In the genomic region with DNA sequence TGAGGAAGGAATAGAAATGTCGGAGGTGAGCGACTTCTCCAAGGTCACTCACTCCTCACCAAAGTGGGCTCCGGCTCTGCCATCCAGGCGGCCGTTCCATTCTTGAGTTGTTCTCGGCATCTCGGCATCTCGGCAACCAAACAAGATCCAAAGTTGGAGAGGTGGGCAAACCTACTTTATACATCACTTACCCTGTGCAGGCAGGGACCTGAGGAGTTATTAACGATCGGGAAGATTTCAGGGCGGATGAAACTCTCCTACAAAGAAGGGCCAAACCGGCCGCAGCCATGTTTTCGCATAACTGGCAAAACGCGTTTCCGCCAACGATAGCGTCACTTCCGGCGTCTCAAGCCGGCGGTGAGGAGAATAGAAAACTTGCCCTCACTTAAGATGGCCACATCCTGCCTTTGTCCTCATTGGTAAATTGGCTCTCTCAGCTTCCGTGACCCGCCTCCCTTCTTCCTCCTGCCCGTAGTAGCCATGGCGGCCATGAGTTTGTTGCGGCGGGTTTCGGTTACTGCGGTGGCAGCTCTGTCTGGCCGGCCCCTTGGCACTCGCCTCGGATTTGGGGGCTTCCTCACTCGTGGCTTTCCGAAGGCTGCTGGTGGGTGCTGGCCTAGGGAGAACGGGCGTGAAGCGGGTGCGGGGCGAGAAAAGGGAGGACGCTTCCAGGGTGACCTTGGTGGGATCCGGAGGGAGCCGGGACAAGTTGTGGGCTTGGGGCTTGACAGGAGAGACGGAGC, we compare ENCODE assay signal across 8 cellular contexts. TPM values are rescaled to one million over a fixed set of nuclear protein-coding genes. Genes with fewer than 3 reads are reported as not detected.
DNase-seq lines count a peak whose midpoint lies in the region; ATAC-seq, FAIRE-seq and TF ChIP-seq lines count a peak whose summit lies in the region.

A gene (minus strand): TSS at position 303 of the 743 bp plus-strand sequence. CDS start 14 bp downstream, at position 289.
A gene (plus strand): TSS at position 459 of the 743 bp plus-strand sequence. CDS start 22 bp downstream, at position 481.

- peak; percentile 77 for FAIRE-seq in urothelium cell line (lab: Jason Lieb, UNC)

- 0% methylated on average over 45 of the region's 45 CpGs for WGBS in psoas muscle, 3 donors

- peak; percentile 92 for ATAC-seq in GM18499 (IDR thresholded peaks at IDR 0.05; ENCODE audit: insufficient read depth, unreplicated experiment)
- peak; percentile 98 for ATAC-seq in HG02943 (IDR thresholded peaks at IDR 0.05; ENCODE audit: low read depth, unreplicated experiment)
- peak; percentile 100 for ATAC-seq in psoas muscle

- H3K4me3 ChIP-seq in right atrium auricular region (peak within 1 kb of the TSS; percentile 82 to 86), psoas muscle (peak within 1 kb of the TSS; percentile 82)

- H3K9me3 ChIP-seq in right atrium auricular region, result no peaks in the 10 kb centered on the region
- H3K9me3 ChIP-seq in psoas muscle, result no peaks in the 10 kb centered on the region

- H3K27me3 ChIP-seq in right atrium auricular region (no peaks in the 10 kb centered on the region), psoas muscle (ENCODE audit: insufficient read depth in 3 of 3, low read length in 2 of 3) (no peaks in the 10 kb centered on the region)

- TF ChIP-seq CTCF in right atrium auricular region (IDR thresholded peaks at IDR 0.05) (peak in 1 of 2 donors; percentile 9), psoas muscle (IDR thresholded peaks at IDR 0.05) (no peak)

- H3K4me1 ChIP-seq in right atrium auricular region, result peaks cover 0 to 48% of the 10 kb centered on the region in 2 donors
- H3K4me1 ChIP-seq in psoas muscle, result peaks cover 27% of the 10 kb centered on the region

- intact Hi-C loops in T-helper 2 cell treated with Interferon-gamma antibody and Interleukin-4, amounts not matched to agents 100 ng/mL and 5 ng/mL, for 36 hours (cut with micrococcal nuclease), result loop anchor here (1.0 to 10.0 kb wide), 9 partner anchors 42 to 1380 kb away; a partner anchor contains a TSS
- intact Hi-C loops in psoas muscle (cut with DNase I), result loop anchor here in 1 of 2 donors (5.0 to 10.0 kb wide), 2 partner anchors 133 to 260 kb away; a partner anchor contains a TSS

- H3K36me3 ChIP-seq in right atrium auricular region (peaks cover 18% of the 10 kb centered on the region), psoas muscle (ENCODE audit: insufficient read depth in 1 of 2, low read depth in 1 of 2) (peaks cover 4 to 61% of the 10 kb centered on the region in 2 donors)

- peak within 1 kb of the TSS; percentile 92 to 94 for H3K27ac ChIP-seq in right atrium auricular region
- H3K27ac ChIP-seq in psoas muscle, result peak within 1 kb of the TSS; percentile 86

- DNase-seq in NCI-H187 treated with DMSO at 0.1 percent for 48 hours (lab: John Stamatoyannopoulos, UW) (peak; percentile 81), anterior cingulate cortex (lab: John Stamatoyannopoulos, UW) (peak; percentile 52 to 98 (median 92)), right atrium auricular region (ENCODE audit: low spot score) (peak; percentile 96), psoas muscle (peak; percentile 93 to 96), urothelium cell line (ENCODE audit: low spot score) (peak; percentile 95)

RNA-seq across cellular contexts. Expression of the first gene that starts in this region (rescaled TPM):
- total RNA-seq in T-helper 2 cell treated with Interferon-gamma antibody and Interleukin-4, amounts not matched to agents 100 ng/mL and 5 ng/mL, for 36 hours, result 38.9 and 47.4 TPM in 2 replicates
- 10 to 100 TPM; 30.8 to 40.9 TPM for total RNA-seq in right atrium auricular region
- 10 to 100 TPM; 29.4 to 62.6 (median 38.8) TPM for total RNA-seq in psoas muscle
- polyA plus RNA-seq in psoas muscle, result 100 to 1,000 TPM in 1 of 3 donors, 10 to 100 TPM in 2; 63.2 to 108 (median 87.5) TPM

RNA-seq across cellular contexts. Expression of the second gene that starts in this region (rescaled TPM):
- 76.7 and 84.3 TPM in 2 replicates for total RNA-seq in T-helper 2 cell treated with Interferon-gamma antibody and Interleukin-4, amounts not matched to agents 100 ng/mL and 5 ng/mL, for 36 hours
- 100 to 1,000 TPM; 142 to 304 TPM for total RNA-seq in right atrium auricular region
- total RNA-seq in psoas muscle, result 100 to 1,000 TPM; 161 to 233 (median 206) TPM
- 100 to 1,000 TPM; 147 to 261 (median 181) TPM for polyA plus RNA-seq in psoas muscle

Comparison
In these comparisons a context has a peak if more than half of its experiments do, and no peak if none do; other contexts are left out.
1. Peak in every context shown above with its lines: DNase-seq, ATAC-seq, H3K4me3 ChIP-seq and H3K27ac ChIP-seq.